Comparison of ENCODE assay signal across 8 cellular contexts in the genomic region with DNA sequence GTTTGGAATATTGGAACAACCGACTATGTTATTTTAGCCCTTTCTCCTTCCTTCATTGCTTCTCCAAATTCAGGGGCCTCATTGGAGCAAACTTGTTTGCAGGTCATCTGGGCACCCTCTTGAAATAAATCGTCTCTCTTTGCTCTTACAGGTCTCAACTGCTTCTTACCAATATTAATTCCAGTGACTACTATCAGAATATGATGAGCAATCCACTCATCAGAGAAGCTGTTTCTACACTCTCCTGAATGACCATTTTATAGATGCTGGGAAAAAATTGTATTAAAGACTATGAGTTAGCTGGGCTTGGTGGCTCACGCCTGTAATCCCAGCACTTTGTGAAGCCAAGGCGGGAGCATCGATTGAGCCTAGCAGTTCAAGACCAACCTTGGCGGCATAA. TPM values are rescaled to one million over a fixed set of nuclear protein-coding genes. Genes with fewer than 3 reads are reported as not detected.
DNase-seq lines count a peak whose midpoint lies in the region; TF ChIP-seq lines count a peak whose summit lies in the region.

No MANE protein-coding gene starts in this region.

- CTCF ChIA-PET in RWPE1 (lab: Yijun Ruan, JAX), result interaction anchor here (0.7 kb wide), 1 partner anchor 26 kb away, joined by 3 read pairs; no protein-coding TSS in a partner anchor

- H3K27ac ChIP-seq in DOHH2 (ENCODE audit: low read depth, low read length) (peak overlapping the region; percentile 79), RWPE1 (peak overlapping the region; percentile 99), epithelial cell of prostate (peak overlapping the region; percentile 75), skeletal muscle tissue (ENCODE audit: low read depth, low read length) (peak overlapping the region; percentile 97)

- H3K4me3 ChIP-seq in DOHH2 (ENCODE audit: low read length) (peak overlapping the region; percentile 83), skeletal muscle tissue (ENCODE audit: low read length in 3 of 3) (peak overlapping the region in 1 of 3 donors; percentile 75)

- H3K36me3 ChIP-seq in DOHH2 (ENCODE audit: control insufficient read depth, low read length), result no peaks in the 10 kb centered on the region
- H3K36me3 ChIP-seq in skeletal muscle tissue (ENCODE audit: control insufficient read depth in 3 of 3, insufficient read depth in 3 of 3, low read length in 3 of 3), result no peaks in the 10 kb centered on the region

- H4K20me1 ChIP-seq in DOHH2 (ENCODE audit: control insufficient read depth, insufficient read depth, low read depth, low read length), result no peaks in the 10 kb centered on the region

- H3K27me3 ChIP-seq in DOHH2 (ENCODE audit: control insufficient read depth, low read length), result no peaks in the 10 kb centered on the region
- H3K27me3 ChIP-seq in skeletal muscle tissue (ENCODE audit: control insufficient read depth in 3 of 3, insufficient read depth in 3 of 3, low read length in 3 of 3), result no peaks in the 10 kb centered on the region

- H3F3A ChIP-seq in DOHH2 (ENCODE audit: control insufficient read depth, insufficient read depth), result peaks cover 30% of the 10 kb centered on the region

- POLR2A ChIA-PET in RWPE1 (lab: Yijun Ruan, JAX; ENCODE audit: low non-redundant PET), result no interaction called here

- peak overlapping the region; percentile 80 to 95 (median 92) for H3K9ac ChIP-seq in skeletal muscle tissue (ENCODE audit: low read depth in 1 of 3, low read length in 3 of 3)

- DNase-seq in RWPE1 (ENCODE audit: low spot score) (no peak), epithelial cell of prostate (ENCODE audit: low read depth, low spot score) (no peak), SIG-M5 (lab: John Stamatoyannopoulos, UW) (no peak), GM19240 (ENCODE audit: insufficient read length, low spot score) (no peak), NCI-H510A treated with DMSO at 0.1 percent for 48 hours (lab: John Stamatoyannopoulos, UW) (no peak)
- no peak for DNase-seq in stimulated activated CD4-positive, alpha-beta T cell treated with anti-CD3 and anti-CD28 coated beads, Interleukin-1b, Interleukin-23, amount 100 ng/mL, for 48 hours

- no peaks in the 10 kb centered on the region for H3K9me2 ChIP-seq in DOHH2 (replicated peaks; ENCODE audit: control insufficient read depth, low read length)

- TF ChIP-seq CTCF in DOHH2 (IDR thresholded peaks at IDR 0.05; ENCODE audit: low read depth, low read length, poor library complexity, severe bottlenecking) (no peak), RWPE1 (conservative IDR thresholded peaks at IDR 0.05; ENCODE audit: low read depth) (no peak)

- H3K4me1 ChIP-seq in DOHH2 (ENCODE audit: control insufficient read depth, low read length) (peaks cover 52% of the 10 kb centered on the region), skeletal muscle tissue (ENCODE audit: control insufficient read depth in 3 of 3, insufficient read depth in 3 of 3, low read length in 3 of 3) (peaks cover 6 to 13% (median 12%) of the 10 kb centered on the region in 3 donors)

- no peaks in the 10 kb centered on the region for H3K79me2 ChIP-seq in DOHH2 (ENCODE audit: control insufficient read depth, low read length)

- peak overlapping the region; percentile 98 for H3K4me2 ChIP-seq in DOHH2 (ENCODE audit: low read length)

- H3K9me3 ChIP-seq in DOHH2 (ENCODE audit: control insufficient read depth, insufficient read depth, low read length) (no peaks in the 10 kb centered on the region), skeletal muscle tissue (ENCODE audit: control insufficient read depth in 3 of 3, low read length in 3 of 3) (no peaks in the 10 kb centered on the region)

RNA-seq across cellular contexts. Expression of a gene that starts 12.5 kb away (rescaled TPM):
- total RNA-seq in skeletal muscle tissue, result 87.2 TPM

RNA-seq across cellular contexts. Expression of a gene that starts 15.4 kb away (rescaled TPM):
- total RNA-seq in skeletal muscle tissue, result 8.4 TPM

RNA-seq across cellular contexts. Expression of a gene that starts 50.1 kb away (rescaled TPM):
- total RNA-seq in skeletal muscle tissue, result not detected
